Comparison of ENCODE assay signal across 36 cellular contexts in genomic region chr16:13912891-13913290, GRCh38.
"Had no signal": no experiment of that assay in that cellular context is flagged by ENCODE, and none has a peak within 500 bp of the region (broad histone marks: within the 10 kb centered on the region; RNA-seq: fewer than 3 reads in every experiment).

No MANE protein-coding gene starts in this region.

- H3K4me1 Mint-ChIP-seq: activated B cell treated with CpG ODN at 0.5 μM for 24 hours; activated CD4-positive, alpha-beta T cell treated with anti-CD3 and anti-CD28 coated beads for 36 hours; activated CD4-positive, alpha-beta T cell treated with anti-CD3 and anti-CD28 coated beads, Interleukin-2, amount 10 ng/mL, durations not matched to agents 24 days and 14 days; activated naive CD4-positive, alpha-beta T cell treated with anti-CD3 and anti-CD28 coated beads, Interleukin-2, amount 50 U/mL, for 24 hours; activated naive CD8-positive, alpha-beta T cell treated with anti-CD3 and anti-CD28 coated beads for 36 hours; activated naive CD8-positive, alpha-beta T cell treated with anti-CD3 and anti-CD28 coated beads, Interleukin-2, amount 50 U/mL, for 24 hours; T-helper 17 cell had no signal

- H3K27ac ChIP-seq: adrenal gland, esophagus muscularis mucosa, gastroesophageal sphincter, WERI-Rb-1 had no signal

- H3K27ac Mint-ChIP-seq: activated B cell treated with CpG ODN at 0.5 μM for 24 hours; activated CD4-positive, alpha-beta memory T cell treated with anti-CD3 and anti-CD28 coated beads for 36 hours; activated CD4-positive, alpha-beta T cell treated with anti-CD3 and anti-CD28 coated beads for 36 hours; activated CD4-positive, alpha-beta T cell treated with anti-CD3 and anti-CD28 coated beads, Interleukin-2, amount 10 ng/mL, durations not matched to agents 24 days and 14 days; activated CD8-positive, alpha-beta memory T cell treated with anti-CD3 and anti-CD28 coated beads, Interleukin-2, amount 10 ng/mL, durations not matched to agents 7 days and 5 days; activated CD8-positive, alpha-beta T cell treated with anti-CD3 and anti-CD28 coated beads, Interleukin-2, amount 10 ng/mL, durations not matched to agents 7 days and 5 days; activated naive CD4-positive, alpha-beta T cell treated with anti-CD3 and anti-CD28 coated beads for 36 hours; activated naive CD4-positive, alpha-beta T cell treated with anti-CD3 and anti-CD28 coated beads, Interleukin-2, amount 50 U/mL, for 24 hours; activated naive CD8-positive, alpha-beta T cell treated with anti-CD3 and anti-CD28 coated beads for 36 hours; activated naive CD8-positive, alpha-beta T cell treated with anti-CD3 and anti-CD28 coated beads, Interleukin-2, amount 50 U/mL, for 24 hours; activated T-helper 1 cell treated with anti-CD3 and anti-CD28 coated beads, Interleukin-12 subunit alpha, Interleukin-12 subunit beta, Interleukin-2, Interleukin-4 antibody, amounts not matched to agents 30 ng/mL and 10 ng/mL and 1 ng/mL, durations not matched to agents 14 hours and 24 hours and 36 hours; activated T-helper 2 cell treated with anti-CD3 and anti-CD28 coated beads, Interferon-gamma antibody, Interleukin-2, Interleukin-4, amounts not matched to agents 10 μg/mL and 5 μg/mL and 100 μg/mL, durations not matched to agents 14 hours and 24 hours and 36 hours; effector memory CD8-positive, alpha-beta T cell; T-helper 17 cell; T-helper 2 cell treated with Interferon-gamma antibody and Interleukin-4, amounts not matched to agents 5 μg/mL and 100 μg/mL, for 36 hours had no signal

- H3K9me3 ChIP-seq: adrenal gland, body of pancreas, gastroesophageal sphincter had no signal

- FAIRE-seq: colon had no signal

- H3K27me3 ChIP-seq: adrenal gland, body of pancreas, esophagus muscularis mucosa, gastroesophageal sphincter had no signal

- H3K4me3 ChIP-seq: adrenal gland, body of pancreas, esophagus muscularis mucosa, gastroesophageal sphincter had no signal

- H3K4me3 Mint-ChIP-seq: activated B cell treated with CpG ODN at 0.5 μM for 24 hours; activated CD4-positive, alpha-beta memory T cell treated with anti-CD3 and anti-CD28 coated beads for 36 hours; activated CD4-positive, alpha-beta T cell treated with anti-CD3 and anti-CD28 coated beads for 36 hours; activated CD4-positive, alpha-beta T cell treated with anti-CD3 and anti-CD28 coated beads, Interleukin-2, amount 10 ng/mL, durations not matched to agents 24 days and 14 days; activated CD8-positive, alpha-beta memory T cell treated with anti-CD3 and anti-CD28 coated beads, Interleukin-2, amount 10 ng/mL, durations not matched to agents 7 days and 5 days; activated CD8-positive, alpha-beta T cell treated with anti-CD3 and anti-CD28 coated beads, Interleukin-2, amount 10 ng/mL, durations not matched to agents 7 days and 5 days; activated naive CD4-positive, alpha-beta T cell treated with anti-CD3 and anti-CD28 coated beads for 36 hours; activated naive CD4-positive, alpha-beta T cell treated with anti-CD3 and anti-CD28 coated beads, Interleukin-2, amount 50 U/mL, for 24 hours; activated naive CD8-positive, alpha-beta T cell treated with anti-CD3 and anti-CD28 coated beads for 36 hours; activated naive CD8-positive, alpha-beta T cell treated with anti-CD3 and anti-CD28 coated beads, Interleukin-2, amount 50 U/mL, for 24 hours; activated T-helper 1 cell treated with anti-CD3 and anti-CD28 coated beads, Interleukin-12 subunit alpha, Interleukin-12 subunit beta, Interleukin-2, Interleukin-4 antibody, amounts not matched to agents 30 ng/mL and 10 ng/mL and 1 ng/mL, durations not matched to agents 14 hours and 24 hours and 36 hours; effector memory CD8-positive, alpha-beta T cell; T-helper 17 cell; T-helper 2 cell treated with Interferon-gamma antibody and Interleukin-4, amounts not matched to agents 5 μg/mL and 100 μg/mL, for 36 hours had no signal

- H3K9me3 Mint-ChIP-seq: activated CD4-positive, alpha-beta T cell treated with anti-CD3 and anti-CD28 coated beads, Interleukin-2, amount 10 ng/mL, durations not matched to agents 24 days and 14 days; activated naive CD4-positive, alpha-beta T cell treated with anti-CD3 and anti-CD28 coated beads, Interleukin-2, amount 50 U/mL, for 24 hours; activated naive CD8-positive, alpha-beta T cell treated with anti-CD3 and anti-CD28 coated beads for 36 hours; activated naive CD8-positive, alpha-beta T cell treated with anti-CD3 and anti-CD28 coated beads, Interleukin-2, amount 50 U/mL, for 24 hours; activated T-helper 1 cell treated with anti-CD3 and anti-CD28 coated beads, Interleukin-12 subunit alpha, Interleukin-12 subunit beta, Interleukin-2, Interleukin-4 antibody, amounts not matched to agents 30 ng/mL and 10 ng/mL and 1 ng/mL, durations not matched to agents 14 hours and 24 hours and 36 hours; activated T-helper 2 cell treated with anti-CD3 and anti-CD28 coated beads, Interferon-gamma antibody, Interleukin-2, Interleukin-4, amounts not matched to agents 10 μg/mL and 5 μg/mL and 100 μg/mL, durations not matched to agents 14 hours and 24 hours and 36 hours; effector memory CD8-positive, alpha-beta T cell; T-helper 2 cell treated with Interferon-gamma antibody and Interleukin-4, amounts not matched to agents 5 μg/mL and 100 μg/mL, for 36 hours had no signal

- DNase-seq: activated B cell treated with CpG ODN at 0.5 μM for 24 hours; activated CD4-positive, alpha-beta memory T cell treated with anti-CD3 and anti-CD28 coated beads for 36 hours; activated CD4-positive, alpha-beta T cell treated with anti-CD3 and anti-CD28 coated beads for 36 hours; activated CD4-positive, alpha-beta T cell treated with anti-CD3 and anti-CD28 coated beads, Interleukin-2, amount 10 ng/mL, durations not matched to agents 24 days and 14 days; activated CD8-positive, alpha-beta memory T cell treated with anti-CD3 and anti-CD28 coated beads, Interleukin-2, amount 10 ng/mL, durations not matched to agents 7 days and 5 days; activated CD8-positive, alpha-beta memory T cell treated with anti-CD3 and anti-CD28 coated beads, Interleukin-2, amount 50 U/mL, for 4 hours; activated CD8-positive, alpha-beta T cell treated with anti-CD3 and anti-CD28 coated beads, Interleukin-2, amount 10 ng/mL, durations not matched to agents 7 days and 5 days; activated effector memory CD4-positive, alpha-beta T cell treated with anti-CD3 and anti-CD28 coated beads, Interleukin-2, amount 50 U/mL, for 16 hours; activated naive CD4-positive, alpha-beta T cell treated with anti-CD3 and anti-CD28 coated beads for 36 hours; activated naive CD8-positive, alpha-beta T cell treated with anti-CD3 and anti-CD28 coated beads for 36 hours; activated naive CD8-positive, alpha-beta T cell treated with anti-CD3 and anti-CD28 coated beads, Interleukin-2, amount 50 U/mL, for 24 hours; activated T-cell treated with anti-CD3 and anti-CD28 coated beads, Interleukin-2, amount 50 U/mL, for 1 hour; activated T-cell treated with anti-CD3 and anti-CD28 coated beads, Interleukin-2, amount 50 U/mL, for 48 hours; adrenal gland; amygdala; aorta; body of pancreas; caudate nucleus; cortex of kidney; dermis blood vessel endothelial cell; effector CD4-positive, alpha-beta T cell; effector memory CD8-positive, alpha-beta T cell; erythroblast; foreskin melanocyte; T-helper 1 cell; T-helper 17 cell; T1000; WERI-Rb-1 had no signal

- H3K36me3 ChIP-seq: adrenal gland, esophagus muscularis mucosa, gastroesophageal sphincter, WERI-Rb-1 had no signal

- H3K36me3 Mint-ChIP-seq: activated CD4-positive, alpha-beta memory T cell treated with anti-CD3 and anti-CD28 coated beads for 36 hours; activated CD8-positive, alpha-beta memory T cell treated with anti-CD3 and anti-CD28 coated beads, Interleukin-2, amount 10 ng/mL, durations not matched to agents 7 days and 5 days; activated naive CD4-positive, alpha-beta T cell treated with anti-CD3 and anti-CD28 coated beads, Interleukin-2, amount 50 U/mL, for 24 hours; activated naive CD8-positive, alpha-beta T cell treated with anti-CD3 and anti-CD28 coated beads for 36 hours had no signal

- ATAC-seq: activated CD4-positive, alpha-beta T cell treated with anti-CD3 and anti-CD28 coated beads for 36 hours; activated CD4-positive, CD25-positive, alpha-beta regulatory T cell treated with anti-CD3 and anti-CD28 coated beads, Interleukin-2, amount 50 U/mL, for 24 hours; activated CD8-positive, alpha-beta memory T cell treated with anti-CD3 and anti-CD28 coated beads, Interleukin-2, amount 10 ng/mL, durations not matched to agents 7 days and 5 days; activated CD8-positive, alpha-beta T cell treated with anti-CD3 and anti-CD28 coated beads, Interleukin-2, amount 10 ng/mL, durations not matched to agents 7 days and 5 days; activated naive CD8-positive, alpha-beta T cell treated with anti-CD3 and anti-CD28 coated beads, Interleukin-2, amount 50 U/mL, for 24 hours; body of pancreas; effector memory CD8-positive, alpha-beta T cell; gastroesophageal sphincter; T-helper 17 cell had no signal
